ENCODE assay signal across 8 cellular contexts in genomic region chr19:42268142-42268703, GRCh38. TPM values are rescaled to one million over a fixed set of nuclear protein-coding genes. Genes with fewer than 3 reads are reported as not detected.
DNase-seq lines count a peak whose midpoint lies in the region; ATAC-seq and TF ChIP-seq lines count a peak whose summit lies in the region.

No MANE protein-coding gene starts in this region.

- DNase-seq in Calu3 (peak; percentile 100), NT2/D1 (ENCODE audit: low read depth, low spot score) (peak; percentile 96), epithelial cell of prostate (ENCODE audit: low read depth, low spot score) (peak; percentile 95), middle frontal gyrus (ENCODE audit: extremely low spot score, low spot score) (peak; percentile 98)
- peak; percentile 96 for DNase-seq in activated CD8-positive, alpha-beta memory T cell treated with anti-CD3 and anti-CD28 coated beads, Interleukin-2, amount 50 U/mL, for 4 hours
- DNase-seq in stimulated activated CD8-positive, alpha-beta memory T cell treated with anti-CD3 and anti-CD28 coated beads, Interleukin-2, amount 100 ng/mL, for 1 hour (ENCODE audit: low read depth in 2 of 2) = peak; percentile 92 to 97

- H3K4me1 Mint-ChIP-seq in Calu3 (ENCODE audit: low read depth, unreplicated experiment) = peaks cover 8% of the 10 kb centered on the region

- BruUV-seq in Calu3 (replicated peaks; lab: Mats Ljungman, UMichigan) = no TSS peak

- peaks cover 12% of the 10 kb centered on the region for H3K36me3 Mint-ChIP-seq in Calu3 (ENCODE audit: insufficient read depth, unreplicated experiment)

- no peak overlapping the region for H3K27ac Mint-ChIP-seq in Calu3 (ENCODE audit: unreplicated experiment)

- intact Hi-C loops in Calu3 (cut with micrococcal nuclease; ENCODE audit: unreplicated experiment) = no loop called here

- peak; percentile 48 for ATAC-seq in GM21447 (IDR thresholded peaks at IDR 0.05; ENCODE audit: unreplicated experiment)

- H3K4me1 ChIP-seq in HUES48 (ENCODE audit: control insufficient read depth, insufficient read depth, low read length) (peaks cover 16% of the 10 kb centered on the region; the same call in 1 of the 2 replicates), NT2/D1 (ENCODE audit: insufficient read depth, insufficient read length) (peaks cover 2% of the 10 kb centered on the region)

- no peaks in the 10 kb centered on the region for H3K9me3 ChIP-seq in HUES48 (ENCODE audit: control insufficient read depth, insufficient read depth, low read length)
- no peaks in the 10 kb centered on the region for H3K9me3 ChIP-seq in NT2/D1 (ENCODE audit: insufficient read depth, low read length)

- no peak for TF ChIP-seq CTCF in Calu3 (IDR thresholded peaks at IDR 0.05; ENCODE audit: unreplicated experiment)

- CTCF ChIA-PET in Calu3 (lab: Charles Lee) = no interaction called here

- no peak overlapping the region for H3K4me3 Mint-ChIP-seq in Calu3 (ENCODE audit: low read depth, unreplicated experiment)

- H3K9ac ChIP-seq in HUES48 (ENCODE audit: low read depth, low read length) = peak overlapping the region; percentile 94
- H3K9ac ChIP-seq in NT2/D1 (ENCODE audit: insufficient read length, low read depth) = peak overlapping the region; percentile 90

- H3K27me3 Mint-ChIP-seq in Calu3 (ENCODE audit: unreplicated experiment) = peaks cover under 1% of the 10 kb centered on the region

- H3K27me3 ChIP-seq in HUES48 (ENCODE audit: control insufficient read depth, insufficient read depth, low read length) (no peaks in the 10 kb centered on the region), NT2/D1 (ENCODE audit: insufficient read depth, insufficient read length) (no peaks in the 10 kb centered on the region)

- H3K36me3 ChIP-seq in HUES48 (ENCODE audit: control insufficient read depth, insufficient read depth, low read length) (peaks cover 2% of the 10 kb centered on the region), NT2/D1 (ENCODE audit: insufficient read depth, insufficient read length, low read length) (peaks cover 20% of the 10 kb centered on the region)

- H3K4me3 ChIP-seq in HUES48 (ENCODE audit: low read depth, low read length) (peak overlapping the region; percentile 76), NT2/D1 (ENCODE audit: insufficient read length, low read depth) (peak overlapping the region; percentile 88)

- H3K9me3 Mint-ChIP-seq in Calu3 (ENCODE audit: low read depth, unreplicated experiment) = no peaks in the 10 kb centered on the region

- H3K27ac ChIP-seq in HUES48 (ENCODE audit: low read depth, low read length) (peak overlapping the region; percentile 95), epithelial cell of prostate (peak overlapping the region; percentile 99)

RNA-seq across cellular contexts. Expression of gene CIC, which starts 0.8 kb away (rescaled TPM):
- total RNA-seq in Calu3 (2022) = 72.6 and 75.5 TPM in 2 replicates

RNA-seq across cellular contexts. Expression of gene ERF, which starts 13.3 kb away (rescaled TPM):
- 100 and 124 TPM in 2 replicates for total RNA-seq in Calu3 (2022)

RNA-seq across cellular contexts. Expression of gene GSK3A, which starts 25.8 kb away (rescaled TPM):
- 58.8 and 60.6 TPM in 2 replicates for total RNA-seq in Calu3 (2022)

RNA-seq across cellular contexts. Expression of gene PRR19, which starts 33.7 kb away (rescaled TPM):
- total RNA-seq in Calu3 (2022) = 1.7 and 2.4 TPM in 2 replicates

RNA-seq across cellular contexts. Expression of gene PAFAH1B3, which starts 34.2 kb away (rescaled TPM):
- 68.3 and 72.4 TPM in 2 replicates for total RNA-seq in Calu3 (2022)

Comparison
In these comparisons a context has a peak if more than half of its experiments do, and no peak if none do; other contexts are left out.
1. Peak in every context shown above with its lines: DNase-seq, ATAC-seq, H3K4me3 ChIP-seq and H3K27ac ChIP-seq.